8 cellular contexts compared by ENCODE assay signal in genomic region chr2:37625781-37626548, GRCh38. TPM values are rescaled to one million over a fixed set of nuclear protein-coding genes. Genes with fewer than 3 reads are reported as not detected.
DNase-seq lines count a peak whose midpoint lies in the region; ATAC-seq, FAIRE-seq and TF ChIP-seq lines count a peak whose summit lies in the region.

No MANE protein-coding gene starts in this region.

- POLR2A ChIA-PET in activated CD4-positive, alpha-beta T cell treated with anti-CD3 and anti-CD28 coated beads, Interleukin-2, amount 10 ng/mL, durations not matched to agents 7 days and 5 days (lab: Charles Lee) = no interaction called here

- peak overlapping the region; percentile 35 for H3K4me3 Mint-ChIP-seq in activated CD4-positive, alpha-beta T cell treated with anti-CD3 and anti-CD28 coated beads, Interleukin-2, amount 10 ng/mL, durations not matched to agents 7 days and 5 days

- no peak for TF ChIP-seq POLR2A in H54 (IDR thresholded peaks at IDR 0.05; ENCODE audit: low read depth, low read length)

- FAIRE-seq in H54 (lab: Jason Lieb, UNC) = no peak

- no peak overlapping the region for H3K27ac ChIP-seq in DND-41 (ENCODE audit: low read length)

- DNase-seq in DND-41 (peak; percentile 68), germinal center (ENCODE audit: low spot score) (peak; percentile 33), NCI-H2196 (lab: John Stamatoyannopoulos, UW; ENCODE audit: unreplicated experiment) (no peak), omental fat pad (ENCODE audit: low spot score) (no peak), H54 (ENCODE audit: insufficient read length, low spot score) (no peak)
- DNase-seq in activated CD4-positive, alpha-beta T cell treated with anti-CD3 and anti-CD28 coated beads, Interleukin-2, amount 10 ng/mL, durations not matched to agents 7 days and 5 days = peak; percentile 69
- DNase-seq in stimulated activated CD8-positive, alpha-beta memory T cell treated with anti-CD3 and anti-CD28 coated beads, Interleukin-15, amount 100 ng/mL, for 4 hours (ENCODE audit: low read depth in 2 of 2) = peak; percentile 27 to 39

- H3K27me3 Mint-ChIP-seq in activated CD4-positive, alpha-beta T cell treated with anti-CD3 and anti-CD28 coated beads, Interleukin-2, amount 10 ng/mL, durations not matched to agents 7 days and 5 days = no peaks in the 10 kb centered on the region

- H3K9me3 ChIP-seq in DND-41 (ENCODE audit: insufficient read depth, low read length, severe bottlenecking) = no peaks in the 10 kb centered on the region

- H3K4me1 ChIP-seq in DND-41 (ENCODE audit: insufficient read depth, low read length) = peaks cover 18% of the 10 kb centered on the region

- no peak overlapping the region for H3K9ac ChIP-seq in DND-41 (ENCODE audit: low read depth, low read length)

- CTCF ChIA-PET in activated CD4-positive, alpha-beta T cell treated with anti-CD3 and anti-CD28 coated beads, Interleukin-2, amount 10 ng/mL, durations not matched to agents 7 days and 5 days (lab: Charles Lee) = interaction anchor here (1.0 to 1.7 kb wide), 2 partner anchors 10 to 67 kb away, joined by 3 to 4 read pairs; no protein-coding TSS in a partner anchor

- H2AFZ ChIP-seq in DND-41 (ENCODE audit: low read depth, low read length) = 0 out of 2 replicates have a peak overlapping the region, but pooled peaks have one; percentile 0

- H3K4me2 ChIP-seq in DND-41 (ENCODE audit: insufficient read depth, low read length) = peak overlapping the region; percentile 17; the same call in 1 of the 2 replicates

- no peak overlapping the region for H3K4me3 ChIP-seq in DND-41 (ENCODE audit: low read depth in 1 of 2, low read length in 2 of 2)

- no peaks in the 10 kb centered on the region for H4K20me1 ChIP-seq in DND-41 (ENCODE audit: insufficient read depth, low read length)

- no peaks in the 10 kb centered on the region for H3K79me2 ChIP-seq in DND-41 (ENCODE audit: insufficient read depth, low read length)

- H3K36me3 Mint-ChIP-seq in activated CD4-positive, alpha-beta T cell treated with anti-CD3 and anti-CD28 coated beads, Interleukin-2, amount 10 ng/mL, durations not matched to agents 7 days and 5 days (ENCODE audit: low read depth) = peaks cover 11% of the 10 kb centered on the region

- TF ChIP-seq CTCF in DND-41 (IDR thresholded peaks at IDR 0.05; ENCODE audit: borderline replicate concordance, extremely low read depth, low read length, poor library complexity, severe bottlenecking) (peak; percentile 10), omental fat pad (IDR thresholded peaks at IDR 0.05) (no peak)

- H3K27me3 ChIP-seq in DND-41 (ENCODE audit: insufficient read depth, low read length, poor library complexity) = no peaks in the 10 kb centered on the region

- peaks cover 10% of the 10 kb centered on the region for H3K9me3 Mint-ChIP-seq in activated CD4-positive, alpha-beta T cell treated with anti-CD3 and anti-CD28 coated beads, Interleukin-2, amount 10 ng/mL, durations not matched to agents 7 days and 5 days

- H3K4me1 Mint-ChIP-seq in activated CD4-positive, alpha-beta T cell treated with anti-CD3 and anti-CD28 coated beads, Interleukin-2, amount 10 ng/mL, durations not matched to agents 7 days and 5 days = peaks cover 56% of the 10 kb centered on the region

- H3K27ac Mint-ChIP-seq in activated CD4-positive, alpha-beta T cell treated with anti-CD3 and anti-CD28 coated beads, Interleukin-2, amount 10 ng/mL, durations not matched to agents 7 days and 5 days = peak overlapping the region; percentile 89

- no peaks in the 10 kb centered on the region for H3K36me3 ChIP-seq in DND-41 (ENCODE audit: insufficient read depth, low read length)

- ATAC-seq in DND-41 (ENCODE audit: insufficient read depth, low read depth) (peak; percentile 97), HG02943 (IDR thresholded peaks at IDR 0.05; ENCODE audit: low read depth, unreplicated experiment) (peak; percentile 60), omental fat pad (ENCODE audit: low FRiP score) (no peak)

RNA-seq across cellular contexts. Expression of gene CDC42EP3, which starts 45.5 kb away (rescaled TPM):
- 10 to 100 TPM; 28.2 to 39.8 TPM for total RNA-seq in activated CD4-positive, alpha-beta T cell treated with anti-CD3 and anti-CD28 coated beads, Interleukin-2, amount 10 ng/mL, durations not matched to agents 7 days and 5 days
- 10 to 100 TPM; 12.1 to 54.9 (median 29.9) TPM for total RNA-seq in omental fat pad

Comparison
In these comparisons a context has a peak if more than half of its experiments do, and no peak if none do; other contexts are left out.
1. DNase-seq: peak in DND-41 (single experiment), activated CD4-positive, alpha-beta T cell treated with anti-CD3 and anti-CD28 coated beads, Interleukin-2, amount 10 ng/mL, durations not matched to agents 7 days and 5 days (single experiment), germinal center (single experiment) and stimulated activated CD8-positive, alpha-beta memory T cell treated with anti-CD3 and anti-CD28 coated beads, Interleukin-15, amount 100 ng/mL, for 4 hours (2 of 2); none in NCI-H2196 (single experiment), omental fat pad (single experiment) and H54 (single experiment).